Comparison of ENCODE assay signal across 28 cellular contexts in genomic region chr2:100800910-100801309, GRCh38. TPM values are rescaled to one million over a fixed set of nuclear protein-coding genes. Genes with fewer than 3 reads are reported as not detected.
DNase-seq lines count a peak whose midpoint lies in the region; ATAC-seq and TF ChIP-seq lines count a peak whose summit lies in the region.
"Had no signal": no experiment of that assay in that cellular context is flagged by ENCODE, and none has a peak within 500 bp of the region (broad histone marks: within the 10 kb centered on the region; RNA-seq: fewer than 3 reads in every experiment).

No MANE protein-coding gene starts in this region.

- H3K27me3 ChIP-seq in adipocyte (replicated peaks; ENCODE audit: control insufficient read depth, insufficient read depth, low read length): peaks cover 10% of the 10 kb centered on the region
- H3K27me3 ChIP-seq: ascending aorta, BE2C, right lobe of liver, thyroid gland had no signal

- no peak overlapping the region for H3K9ac ChIP-seq in adipocyte (ENCODE audit: low read length)

- H3K9me3 ChIP-seq in adipocyte (ENCODE audit: control insufficient read depth, low read length): no peaks in the 10 kb centered on the region
- H3K9me3 ChIP-seq: ascending aorta, BE2C, right lobe of liver, thyroid gland had no signal

- ATAC-seq in sciatic nerve (peak; percentile 33), GM21381 (IDR thresholded peaks at IDR 0.05; ENCODE audit: unreplicated experiment) (no peak)
- ATAC-seq: activated CD8-positive, alpha-beta T cell treated with anti-CD3 and anti-CD28 coated beads, Interleukin-2, amount 10 ng/mL, durations not matched to agents 7 days and 5 days; GM23338; HepG2; right lobe of liver had no signal

- peaks cover 3% of the 10 kb centered on the region for H3K4me1 ChIP-seq in adipocyte (ENCODE audit: control insufficient read depth, insufficient read depth, low read length)
- H3K4me1 ChIP-seq: ascending aorta, BE2C, right lobe of liver, thyroid gland had no signal

- H3K27ac Mint-ChIP-seq in HFFc6: peak overlapping the region; percentile 51; the same call in 1 of the 2 replicates
- H3K27ac Mint-ChIP-seq: activated CD8-positive, alpha-beta T cell treated with anti-CD3 and anti-CD28 coated beads, Interleukin-2, amount 10 ng/mL, durations not matched to agents 7 days and 5 days; activated naive CD8-positive, alpha-beta T cell treated with anti-CD3 and anti-CD28 coated beads for 36 hours; CD8-positive, alpha-beta memory T cell; GM23338; stimulated activated naive CD8-positive, alpha-beta T cell treated with anti-CD3 and anti-CD28 coated beads, Interleukin-15, Interleukin-2, amounts not matched to agents 100 ng/mL and 50 ng/mL, for 24 hours had no signal

- WGBS in lower leg skin, 2 donors: 77 to 81% methylated on average over 2 of the region's 2 CpGs

- intact Hi-C loops in sciatic nerve (cut with DNase I): no loop called here
- intact Hi-C loops in lower leg skin (cut with DNase I; ENCODE audit: low total_unique reads): no loop called here

- H3K9me3 Mint-ChIP-seq in HFFc6: no peaks in the 10 kb centered on the region
- H3K9me3 Mint-ChIP-seq: activated naive CD8-positive, alpha-beta T cell treated with anti-CD3 and anti-CD28 coated beads for 36 hours; GM23338; stimulated activated naive CD8-positive, alpha-beta T cell treated with anti-CD3 and anti-CD28 coated beads, Interleukin-15, Interleukin-2, amounts not matched to agents 100 ng/mL and 50 ng/mL, for 24 hours had no signal

- H3K4me3 ChIP-seq in adipocyte (ENCODE audit: low read length): no peak overlapping the region
- no peak overlapping the region for H3K4me3 ChIP-seq in fibroblast of villous mesenchyme (ENCODE audit: low read depth, low read length)
- H3K4me3 ChIP-seq in lower leg skin (ENCODE audit: low read depth, poor library complexity, severe bottlenecking): no peak overlapping the region
- H3K4me3 ChIP-seq: ascending aorta, GM23338, right lobe of liver, SK-N-MC, thyroid gland had no signal

- H3K36me3 ChIP-seq in adipocyte (ENCODE audit: control insufficient read depth, insufficient read depth, low read length, severe bottlenecking): no peaks in the 10 kb centered on the region
- H3K36me3 ChIP-seq: ascending aorta, BE2C, right lobe of liver, thyroid gland had no signal

- peaks cover 16% of the 10 kb centered on the region for H3K4me1 Mint-ChIP-seq in HFFc6 (ENCODE audit: low read depth)
- H3K4me1 Mint-ChIP-seq: activated naive CD8-positive, alpha-beta T cell treated with anti-CD3 and anti-CD28 coated beads for 36 hours; CD8-positive, alpha-beta memory T cell; GM23338 had no signal

- TF ChIP-seq CTCF in HFFc6 (IDR thresholded peaks at IDR 0.05) (no peak), fibroblast of villous mesenchyme (IDR thresholded peaks at IDR 0.05; ENCODE audit: insufficient read depth, low read depth, low read length) (no peak), lower leg skin (IDR thresholded peaks at IDR 0.05) (no peak)

- no peak overlapping the region for H3K4me3 Mint-ChIP-seq in HFFc6
- H3K4me3 Mint-ChIP-seq: activated CD8-positive, alpha-beta T cell treated with anti-CD3 and anti-CD28 coated beads, Interleukin-2, amount 10 ng/mL, durations not matched to agents 7 days and 5 days; activated naive CD8-positive, alpha-beta T cell treated with anti-CD3 and anti-CD28 coated beads for 36 hours; CD8-positive, alpha-beta memory T cell; GM23338; stimulated activated naive CD8-positive, alpha-beta T cell treated with anti-CD3 and anti-CD28 coated beads, Interleukin-15, Interleukin-2, amounts not matched to agents 100 ng/mL and 50 ng/mL, for 24 hours had no signal

- H3K27me3 Mint-ChIP-seq in HFFc6 (ENCODE audit: insufficient read depth): peaks cover 8% of the 10 kb centered on the region
- H3K27me3 Mint-ChIP-seq: activated naive CD8-positive, alpha-beta T cell treated with anti-CD3 and anti-CD28 coated beads for 36 hours; stimulated activated naive CD8-positive, alpha-beta T cell treated with anti-CD3 and anti-CD28 coated beads, Interleukin-15, Interleukin-2, amounts not matched to agents 100 ng/mL and 50 ng/mL, for 24 hours had no signal

- TF ChIP-seq POLR2A in lower leg skin (IDR thresholded peaks at IDR 0.05): no peak

- DNase-seq in HFFc6 (no peak), adipocyte (ENCODE audit: low read depth) (peak; percentile 42), fibroblast of villous mesenchyme (ENCODE audit: low read depth) (peak; percentile 55), sciatic nerve (ENCODE audit: low spot score) (no peak), lower leg skin (ENCODE audit: low spot score in 2 of 2) (no peak)
- no peak for DNase-seq in stimulated activated CD4-positive, alpha-beta T cell treated with anti-CD3 and anti-CD28 coated beads, Interleukin-1b, Interleukin-23, amount 100 ng/mL, for 48 hours
- DNase-seq in activated CD8-positive, alpha-beta memory T cell treated with anti-CD3 and anti-CD28 coated beads for 24 hours: no peak
- DNase-seq: activated CD4-positive, alpha-beta T cell treated with anti-CD3 and anti-CD28 coated beads for 1 hour; activated CD8-positive, alpha-beta T cell treated with anti-CD3 and anti-CD28 coated beads, Interleukin-2, amount 10 ng/mL, durations not matched to agents 7 days and 5 days; activated effector memory CD4-positive, alpha-beta T cell treated with anti-CD3 and anti-CD28 coated beads, Interleukin-2, amount 50 U/mL, for 16 hours; activated naive CD8-positive, alpha-beta T cell treated with anti-CD3 and anti-CD28 coated beads for 36 hours; activated T-cell treated with anti-CD3 and anti-CD28 coated beads, Interleukin-2, amount 50 U/mL, for 1 hour; BE2C; CD8-positive, alpha-beta memory T cell; cerebellar nuclear complex; DMS153; head of caudate nucleus; NCI-H187; NCI-H526 treated with DMSO at 0.1 percent for 48 hours; right lobe of liver; T-helper 2 cell; thyroid gland had no signal

- no peaks in the 10 kb centered on the region for H3K36me3 Mint-ChIP-seq in HFFc6 (ENCODE audit: low read depth)
- H3K36me3 Mint-ChIP-seq: activated naive CD8-positive, alpha-beta T cell treated with anti-CD3 and anti-CD28 coated beads for 36 hours; CD8-positive, alpha-beta memory T cell had no signal

RNA-seq across cellular contexts. Expression of gene NPAS2, which starts 19.0 kb away (rescaled TPM):
- 10 to 100 TPM in 2 of 6 experiments, 1 to 10 TPM in 4; 8.8 to 14.7 (median 9.3) TPM for total RNA-seq in HFFc6 (2021; fragmentation: NEBNext Ultra II Directional; extraction: Animal tissue kit (Norgen Biotek cat#: 25700))
- total RNA-seq in fibroblast of villous mesenchyme: 13.9 and 17.3 TPM in 2 replicates
- total RNA-seq in sciatic nerve: 17.5 TPM
- 10 to 100 TPM; 58.0 to 75.5 (median 62.1) TPM for total RNA-seq in lower leg skin

Comparison
In these comparisons a context has a peak if more than half of its experiments do, and no peak if none do; other contexts are left out.
1. DNase-seq: peak in adipocyte (single experiment) and fibroblast of villous mesenchyme (single experiment); none in HFFc6 (single experiment), sciatic nerve (single experiment), stimulated activated CD4-positive, alpha-beta T cell treated with anti-CD3 and anti-CD28 coated beads, Interleukin-1b, Interleukin-23, amount 100 ng/mL, for 48 hours (single experiment), lower leg skin (0 of 2) and activated CD8-positive, alpha-beta memory T cell treated with anti-CD3 and anti-CD28 coated beads for 24 hours (single experiment).